15 cellular contexts compared by ENCODE assay signal in genomic region chr2:151795646-151796240, GRCh38.
"Had no signal": no experiment of that assay in that cellular context is flagged by ENCODE, and none has a peak within 500 bp of the region (broad histone marks: within the 10 kb centered on the region; RNA-seq: fewer than 3 reads in every experiment).

No MANE protein-coding gene starts in this region.

- ATAC-seq: activated CD8-positive, alpha-beta T cell treated with anti-CD3 and anti-CD28 coated beads for 36 hours; left lobe of liver; natural killer cell; right cardiac atrium; stimulated activated naive CD8-positive, alpha-beta T cell treated with anti-CD3 and anti-CD28 coated beads, Interleukin-15, amount 100 ng/mL, for 72 hours; T-helper 17 cell; upper lobe of right lung had no signal

- H3K27me3 Mint-ChIP-seq: activated CD8-positive, alpha-beta T cell treated with anti-CD3 and anti-CD28 coated beads for 36 hours; activated naive CD4-positive, alpha-beta T cell treated with anti-CD3 and anti-CD28 coated beads, Interleukin-2, amount 50 U/mL, for 24 hours; stimulated activated naive CD8-positive, alpha-beta T cell treated with anti-CD3 and anti-CD28 coated beads, Interleukin-15, amount 100 ng/mL, for 72 hours; T-helper 17 cell had no signal

- H3K4me1 Mint-ChIP-seq: stimulated activated naive CD8-positive, alpha-beta T cell treated with anti-CD3 and anti-CD28 coated beads, Interleukin-15, amount 100 ng/mL, for 72 hours had no signal

- H3K4me3 Mint-ChIP-seq: activated CD8-positive, alpha-beta T cell treated with anti-CD3 and anti-CD28 coated beads for 36 hours; activated naive CD4-positive, alpha-beta T cell treated with anti-CD3 and anti-CD28 coated beads, Interleukin-2, amount 50 U/mL, for 24 hours; natural killer cell; stimulated activated naive CD8-positive, alpha-beta T cell treated with anti-CD3 and anti-CD28 coated beads, Interleukin-15, amount 100 ng/mL, for 72 hours; T-helper 17 cell had no signal

- H3K9me3 Mint-ChIP-seq: activated naive CD4-positive, alpha-beta T cell treated with anti-CD3 and anti-CD28 coated beads, Interleukin-2, amount 50 U/mL, for 24 hours; stimulated activated naive CD8-positive, alpha-beta T cell treated with anti-CD3 and anti-CD28 coated beads, Interleukin-15, amount 100 ng/mL, for 72 hours had no signal

- H3K36me3 Mint-ChIP-seq: natural killer cell had no signal

- H3K27ac Mint-ChIP-seq: activated CD8-positive, alpha-beta T cell treated with anti-CD3 and anti-CD28 coated beads for 36 hours; activated naive CD4-positive, alpha-beta T cell treated with anti-CD3 and anti-CD28 coated beads, Interleukin-2, amount 50 U/mL, for 24 hours; stimulated activated naive CD8-positive, alpha-beta T cell treated with anti-CD3 and anti-CD28 coated beads, Interleukin-15, amount 100 ng/mL, for 72 hours; T-helper 17 cell had no signal

- DNase-seq: activated CD4-positive, alpha-beta T cell treated with anti-CD3 and anti-CD28 coated beads for 48 hours; activated CD8-positive, alpha-beta T cell treated with anti-CD3 and anti-CD28 coated beads for 36 hours; activated effector memory CD4-positive, alpha-beta T cell treated with anti-CD3 and anti-CD28 coated beads, Interleukin-2, amount 50 U/mL, for 16 hours; activated T-cell treated with anti-CD3 and anti-CD28 coated beads, Interleukin-2, amount 50 U/mL, for 48 hours; erythroblast; mammary epithelial cell; natural killer cell; right cardiac atrium; stimulated activated naive CD8-positive, alpha-beta T cell treated with anti-CD3 and anti-CD28 coated beads, Interleukin-15, amount 100 ng/mL, for 72 hours; T-helper 17 cell; testis; upper lobe of right lung had no signal

- FAIRE-seq: keratinocyte had no signal
